Comparison of ENCODE assay signal across 1 cellular context in genomic region chr11:10540915-10541591, GRCh38.
TF ChIP-seq lines count a peak whose summit lies in the region.

TSS of gene RNF141 (minus strand) at chr11:10541187. CDS start at chr11:10534158, 7,029 bp downstream.

TF ChIP-seq in K562, 482 proteins besides CTCF, POLR2A, EP300 and RAD21 (continued from another document and continues in another):
- peak; percentile 76 for TF ChIP-seq MGA (IDR thresholded peaks at IDR 0.05)
- no peak for TF ChIP-seq NR4A1 (CRISPR knock-in tag; IDR thresholded peaks at IDR 0.05)
- no peak for TF ChIP-seq NR4A1 (tag; IDR thresholded peaks at IDR 0.05)
- TF ChIP-seq ZBTB2 (IDR thresholded peaks at IDR 0.05), result no peak
- peak in 1 of 3 experiments; percentile 69 for TF ChIP-seq YY1 (IDR thresholded peaks at IDR 0.05; ENCODE audit: borderline replicate concordance in 1 of 3, control insufficient read depth in 1 of 3, extremely low read depth in 1 of 3, insufficient read depth in 3 of 3, insufficient read length in 1 of 3, insufficient replicate concordance in 2 of 3, low read depth in 1 of 3, low read length in 2 of 3)
- TF ChIP-seq ASH1L (IDR thresholded peaks at IDR 0.05; ENCODE audit: borderline replicate concordance, low read depth, partially characterized antibody), result no peak
- no peak for TF ChIP-seq NR2F6 (CRISPR knock-in tag; IDR thresholded peaks at IDR 0.05)
- TF ChIP-seq ZHX1 (conservative IDR thresholded peaks at IDR 0.05; ENCODE audit: low read length), result no peak; the same call in 1 of the 2 replicates
- TF ChIP-seq ZNF212 (CRISPR knock-in tag; IDR thresholded peaks at IDR 0.05), result 0 out of 2 replicates have a peak, but pooled peaks have one; percentile 21
- peak; percentile 100 for TF ChIP-seq ZFX (CRISPR knock-in tag; IDR thresholded peaks at IDR 0.05)
- TF ChIP-seq SFPQ (IDR thresholded peaks at IDR 0.05; ENCODE audit: low read depth, low read length), result no peak
- TF ChIP-seq BCL6 (CRISPR knock-in tag; IDR thresholded peaks at IDR 0.05), result no peak
- TF ChIP-seq POLR2B (IDR thresholded peaks at IDR 0.05; ENCODE audit: low read depth, partially characterized antibody), result peak; percentile 92
- TF ChIP-seq NKRF (IDR thresholded peaks at IDR 0.05; ENCODE audit: borderline replicate concordance), result peak; percentile 80; the same call in 1 of the 2 replicates
- 0 out of 2 replicates have a peak, but pooled peaks have one; percentile 66 for TF ChIP-seq ZC3H11A (IDR thresholded peaks at IDR 0.05; ENCODE audit: low read depth, low read length)
- TF ChIP-seq ZNF695 (CRISPR knock-in tag; IDR thresholded peaks at IDR 0.05), result no peak
- TF ChIP-seq FOXK2 (conservative IDR thresholded peaks at IDR 0.05 in 1 of 2, IDR thresholded peaks at IDR 0.05 in 1 of 2; ENCODE audit: low read depth in 2 of 2), result peak; percentile 34 to 42; a peak in 2 of 4 replicates
